22 cellular contexts compared by ENCODE assay signal in genomic region chr16:795580-796229, GRCh38. TPM values are rescaled to one million over a fixed set of nuclear protein-coding genes. Genes with fewer than 3 reads are reported as not detected.
A peak's percentile ranks its signal among the peaks of the same experiment; 100 is the strongest.
DNase-seq lines count a peak whose midpoint lies in the region; ATAC-seq and TF ChIP-seq lines count a peak whose summit lies in the region.
"Had no signal": no experiment of that assay in that cellular context is flagged by ENCODE, and none has a peak within 500 bp of the region (broad histone marks: within the 10 kb centered on the region; RNA-seq: fewer than 3 reads in every experiment).

No MANE protein-coding gene starts in this region.

- peaks cover 42 to 61% of the 10 kb centered on the region in 2 donors for H3K36me3 ChIP-seq in neuronal stem cell (replicated peaks in 1 of 2; ENCODE audit: control insufficient read depth in 2 of 2, insufficient read depth in 2 of 2, low read length in 2 of 2)

- intact Hi-C loops in Calu3 (cut with micrococcal nuclease; ENCODE audit: unreplicated experiment) (no loop called here), MCF 10A (cut with micrococcal nuclease) (no loop called here)

- BruUV-seq in Calu3 (replicated peaks; lab: Mats Ljungman, UMichigan), result no TSS peak
- no TSS peak for BruUV-seq in MCF 10A (replicated peaks; lab: Mats Ljungman, UMichigan)

- no peak overlapping the region for H3K4ac ChIP-seq in neuronal stem cell (ENCODE audit: low read length)

- no peak overlapping the region for H2BK12ac ChIP-seq in neuronal stem cell (ENCODE audit: low read length)

- H3K4me1 Mint-ChIP-seq in Calu3 (ENCODE audit: low read depth, unreplicated experiment) (no peaks in the 10 kb centered on the region), MCF 10A (ENCODE audit: insufficient read depth, unreplicated experiment) (peaks cover 5% of the 10 kb centered on the region), type B pancreatic cell (ENCODE audit: unreplicated experiment) (no peaks in the 10 kb centered on the region)
- H3K4me1 Mint-ChIP-seq: IgD-negative memory B cell, natural killer cell had no signal

- no peak overlapping the region for H2AK5ac ChIP-seq in neuronal stem cell (ENCODE audit: low read depth, low read length)

- H2BK15ac ChIP-seq in neuronal stem cell (ENCODE audit: low read length), result no peak overlapping the region

- H3K27me3 ChIP-seq in neuronal stem cell (ENCODE audit: control insufficient read depth in 3 of 3, insufficient read depth in 3 of 3, low read depth in 1 of 3, low read length in 3 of 3), result peaks cover 0 to 9% (median 6%) of the 10 kb centered on the region in 3 experiments

- H4K91ac ChIP-seq in neuronal stem cell (ENCODE audit: low read depth, low read length, poor library complexity), result peak overlapping the region; percentile 53

- H2BK120ac ChIP-seq in neuronal stem cell (ENCODE audit: low read depth, low read length), result no peak overlapping the region

- TF ChIP-seq CTCF in Calu3 (IDR thresholded peaks at IDR 0.05; ENCODE audit: unreplicated experiment) (no peak), MCF 10A (IDR thresholded peaks at IDR 0.05; ENCODE audit: unreplicated experiment) (no peak), type B pancreatic cell (conservative IDR thresholded peaks at IDR 0.05) (no peak)

- H3K27me3 Mint-ChIP-seq in Calu3 (ENCODE audit: unreplicated experiment) (peaks cover under 1% of the 10 kb centered on the region), MCF 10A (ENCODE audit: insufficient read depth, unreplicated experiment) (no peaks in the 10 kb centered on the region), type B pancreatic cell (peaks cover 18% of the 10 kb centered on the region)

- H3K36me3 Mint-ChIP-seq in Calu3 (ENCODE audit: insufficient read depth, unreplicated experiment) (peaks cover 67% of the 10 kb centered on the region), MCF 10A (ENCODE audit: insufficient read depth, unreplicated experiment) (peaks cover 9% of the 10 kb centered on the region), type B pancreatic cell (peaks cover 5% of the 10 kb centered on the region)
- H3K36me3 Mint-ChIP-seq: natural killer cell had no signal

- H3K23ac ChIP-seq in neuronal stem cell (ENCODE audit: low read depth, low read length, poor library complexity), result no peak overlapping the region

- H3K18ac ChIP-seq in neuronal stem cell (ENCODE audit: low read length), result no peak overlapping the region

- H2AFZ ChIP-seq in neuronal stem cell (ENCODE audit: low read length), result no peak overlapping the region
- H2AFZ ChIP-seq: parathyroid adenoma had no signal

- H3K14ac ChIP-seq in neuronal stem cell (ENCODE audit: low read length), result no peak overlapping the region

- peaks cover 0 to 2% of the 10 kb centered on the region in 2 donors for H3K9me3 ChIP-seq in neuronal stem cell (replicated peaks in 1 of 2; ENCODE audit: control insufficient read depth in 2 of 2, insufficient read depth in 1 of 2, low read depth in 1 of 2, low read length in 2 of 2)
- H3K9me3 ChIP-seq: esophagus squamous epithelium had no signal

- H3K9me3 Mint-ChIP-seq in Calu3 (ENCODE audit: low read depth, unreplicated experiment) (no peaks in the 10 kb centered on the region), MCF 10A (ENCODE audit: unreplicated experiment) (no peaks in the 10 kb centered on the region), type B pancreatic cell (no peaks in the 10 kb centered on the region)
- H3K9me3 Mint-ChIP-seq: activated naive CD4-positive, alpha-beta T cell treated with anti-CD3 and anti-CD28 coated beads, Interleukin-2, amount 50 U/mL, for 72 hours; activated T-helper 1 cell treated with anti-CD3 and anti-CD28 coated beads, Interleukin-12 subunit alpha, Interleukin-12 subunit beta, Interleukin-2, Interleukin-4 antibody, amounts not matched to agents 30 ng/mL and 10 ng/mL and 1 ng/mL, durations not matched to agents 14 hours and 24 hours and 36 hours; IgD-negative memory B cell; natural killer cell had no signal

- no peak overlapping the region for H3K27ac ChIP-seq in neuronal stem cell (replicated peaks; ENCODE audit: low read length)
- H3K27ac ChIP-seq: esophagus squamous epithelium, HL-60, parathyroid adenoma had no signal

- no CpG with 5 or more reads among the region's 33 CpGs for WGBS in neuronal stem cell (ENCODE audit: extremely low coverage in 2 of 2, insufficient read length in 2 of 2, insufficient replicate concordance in 1 of 2), 2 donors

- H3K4me3 ChIP-seq in neuronal stem cell (ENCODE audit: low read length in 2 of 2), result no peak overlapping the region
- H3K4me3 ChIP-seq: esophagus squamous epithelium had no signal

- ATAC-seq in GM19395 (IDR thresholded peaks at IDR 0.05; ENCODE audit: unreplicated experiment), result no peak
- no peak for ATAC-seq in GM21423 (IDR thresholded peaks at IDR 0.05; ENCODE audit: unreplicated experiment)
- ATAC-seq: activated naive CD4-positive, alpha-beta T cell treated with anti-CD3 and anti-CD28 coated beads, Interleukin-2, amount 50 U/mL, for 72 hours; natural killer cell had no signal

- H2BK5ac ChIP-seq in neuronal stem cell (ENCODE audit: low read length), result no peak overlapping the region

- no peak overlapping the region for H3K4me2 ChIP-seq in neuronal stem cell (ENCODE audit: insufficient read depth, low read length, poor library complexity, severe bottlenecking)

- H3K9ac ChIP-seq in neuronal stem cell (ENCODE audit: low read depth, low read length, poor library complexity), result no peak overlapping the region
- H3K9ac ChIP-seq: parathyroid adenoma had no signal

- peak; percentile 94 for DNase-seq in Calu3
- DNase-seq in NCI-H2196 (lab: John Stamatoyannopoulos, UW; ENCODE audit: unreplicated experiment), result peak; percentile 70
- peak; percentile 83 for DNase-seq in MCF 10A (ENCODE audit: unreplicated experiment)
- DNase-seq in neuronal stem cell (ENCODE audit: low spot score), result no peak
- no peak for DNase-seq in type B pancreatic cell (ENCODE audit: extremely low spot score, unreplicated experiment)
- no peak for DNase-seq in NAMALWA (ENCODE audit: low spot score)
- DNase-seq: activated CD4-positive, alpha-beta T cell treated with anti-CD3 and anti-CD28 coated beads for 48 hours; effector CD4-positive, alpha-beta T cell; esophagus squamous epithelium; natural killer cell; NCI-H187; NK-92 treated with Interleukin-12 subunit alpha and Interleukin-12 subunit beta, amount 100 ng/mL, for 24 hours; RPMI8226 had no signal

- H3K4me1 ChIP-seq in neuronal stem cell (ENCODE audit: control insufficient read depth in 2 of 2, insufficient read depth in 1 of 2, low read depth in 1 of 2, low read length in 2 of 2), result peaks cover 4 to 6% of the 10 kb centered on the region in 2 donors
- H3K4me1 ChIP-seq: parathyroid adenoma had no signal

- H3K4me3 Mint-ChIP-seq in Calu3 (ENCODE audit: low read depth, unreplicated experiment) (peak overlapping the region; percentile 54), MCF 10A (ENCODE audit: unreplicated experiment) (peak overlapping the region; percentile 57), type B pancreatic cell (no peak overlapping the region)
- H3K4me3 Mint-ChIP-seq: activated T-helper 1 cell treated with anti-CD3 and anti-CD28 coated beads, Interleukin-12 subunit alpha, Interleukin-12 subunit beta, Interleukin-2, Interleukin-4 antibody, amounts not matched to agents 30 ng/mL and 10 ng/mL and 1 ng/mL, durations not matched to agents 14 hours and 24 hours and 36 hours; IgD-negative memory B cell; natural killer cell had no signal

- CTCF ChIA-PET in Calu3 (lab: Charles Lee) (interaction anchor here (0.7 to 1.4 kb wide), 3 partner anchors 11 to 207 kb away, joined by 3 read pairs; partner anchors contain the start of gene CIAO3), MCF 10A (lab: Yijun Ruan, JAX) (interaction anchor here (0.5 to 0.7 kb wide), 2 partner anchors 260 to 311 kb away, joined by 3 read pairs; no protein-coding TSS in a partner anchor)

- H3K79me1 ChIP-seq in neuronal stem cell (ENCODE audit: low read depth, low read length), result peaks cover 14% of the 10 kb centered on the region

- H4K8ac ChIP-seq in neuronal stem cell (ENCODE audit: low read depth, low read length), result peak overlapping the region; percentile 43

- H3K27ac Mint-ChIP-seq in Calu3 (ENCODE audit: unreplicated experiment) (peak overlapping the region; percentile 88), MCF 10A (ENCODE audit: low read depth, unreplicated experiment) (no peak overlapping the region), type B pancreatic cell (no peak overlapping the region)
- H3K27ac Mint-ChIP-seq: activated naive CD4-positive, alpha-beta T cell treated with anti-CD3 and anti-CD28 coated beads, Interleukin-2, amount 50 U/mL, for 72 hours; activated T-helper 1 cell treated with anti-CD3 and anti-CD28 coated beads, Interleukin-12 subunit alpha, Interleukin-12 subunit beta, Interleukin-2, Interleukin-4 antibody, amounts not matched to agents 30 ng/mL and 10 ng/mL and 1 ng/mL, durations not matched to agents 14 hours and 24 hours and 36 hours; IgD-negative memory B cell; natural killer cell had no signal

- POLR2A ChIA-PET in MCF 10A (lab: Yijun Ruan, JAX), result interaction anchor here (1.4 kb wide), 1 partner anchor 55 kb away, joined by 4 read pairs; the partner anchor contains the start of gene CIAO3

RNA-seq across cellular contexts. Expression of gene GNG13, which starts 4.8 kb away (rescaled TPM):
- total RNA-seq in Calu3 (2022) (not detected in 2 replicates), MCF 10A (2022) (not detected in 2 replicates), type B pancreatic cell (ENCODE audit: low replicate concordance) (not detected in 2 replicates)
- polyA plus RNA-seq in neuronal stem cell (2013, experiment 1 of 2), result 0.52 TPM
- polyA plus RNA-seq in neuronal stem cell (2013, experiment 2 of 2), result 0.51 TPM
- total RNA-seq: activated naive CD4-positive, alpha-beta T cell treated with anti-CD3 and anti-CD28 coated beads, Interleukin-2, amount 50 U/mL, for 72 hours; activated T-helper 1 cell treated with anti-CD3 and anti-CD28 coated beads, Interleukin-12 subunit alpha, Interleukin-12 subunit beta, Interleukin-2, Interleukin-4 antibody, amounts not matched to agents 30 ng/mL and 10 ng/mL and 1 ng/mL, durations not matched to agents 14 hours and 24 hours and 36 hours; chondrocyte; esophagus squamous epithelium; mesenteric fat pad; natural killer cell had no signal
- polyA plus RNA-seq: IgD-negative memory B cell had no signal

RNA-seq across cellular contexts. Expression of gene CHTF18, which starts 7.3 kb away (rescaled TPM):
- total RNA-seq in Calu3 (2022), result 154 and 173 TPM in 2 replicates
- total RNA-seq in MCF 10A (2022), result 22.7 and 30.9 TPM in 2 replicates
- 77.3 TPM for polyA plus RNA-seq in neuronal stem cell (2013, experiment 1 of 2)
- polyA plus RNA-seq in neuronal stem cell (2013, experiment 2 of 2), result 69.6 TPM
- 53.4 and 105 TPM in 2 replicates for total RNA-seq in type B pancreatic cell (ENCODE audit: low replicate concordance)

RNA-seq across cellular contexts. Expression of gene RPUSD1, which starts 7.5 kb away (rescaled TPM):
- total RNA-seq in Calu3 (2022), result 47.5 and 51.1 TPM in 2 replicates
- 19.8 and 24.9 TPM in 2 replicates for total RNA-seq in MCF 10A (2022)
- 14.5 TPM for polyA plus RNA-seq in neuronal stem cell (2013, experiment 1 of 2)
- 15.3 TPM for polyA plus RNA-seq in neuronal stem cell (2013, experiment 2 of 2)
- total RNA-seq in type B pancreatic cell (ENCODE audit: low replicate concordance), result 23.7 and 26.6 TPM in 2 replicates

RNA-seq across cellular contexts. Expression of gene MSLN, which starts 35.2 kb away (rescaled TPM):
- total RNA-seq in Calu3 (2022) (3.4 and 8.9 TPM in 2 replicates), MCF 10A (2022) (18.1 and 25.2 TPM in 2 replicates), type B pancreatic cell (ENCODE audit: low replicate concordance) (0.77 and 0.81 TPM in 2 replicates)
- polyA plus RNA-seq in neuronal stem cell (2013, experiment 1 of 2), result 0.33 TPM
- 0.43 TPM for polyA plus RNA-seq in neuronal stem cell (2013, experiment 2 of 2)
- total RNA-seq: activated naive CD4-positive, alpha-beta T cell treated with anti-CD3 and anti-CD28 coated beads, Interleukin-2, amount 50 U/mL, for 72 hours; activated T-helper 1 cell treated with anti-CD3 and anti-CD28 coated beads, Interleukin-12 subunit alpha, Interleukin-12 subunit beta, Interleukin-2, Interleukin-4 antibody, amounts not matched to agents 30 ng/mL and 10 ng/mL and 1 ng/mL, durations not matched to agents 14 hours and 24 hours and 36 hours; chondrocyte; mesenteric fat pad; natural killer cell had no signal
- polyA plus RNA-seq: IgD-negative memory B cell had no signal

RNA-seq across cellular contexts. Expression of gene CIAO3, which starts 54.9 kb away (rescaled TPM):
- total RNA-seq in Calu3 (2022), result 51.9 and 58.4 TPM in 2 replicates
- total RNA-seq in MCF 10A (2022), result 28.5 and 31.1 TPM in 2 replicates
- 14.9 TPM for polyA plus RNA-seq in neuronal stem cell (2013, experiment 1 of 2)
- polyA plus RNA-seq in neuronal stem cell (2013, experiment 2 of 2), result 15.0 TPM
- 41.4 and 44.5 TPM in 2 replicates for total RNA-seq in type B pancreatic cell (ENCODE audit: low replicate concordance)

Comparison
In these comparisons a context has a peak if more than half of its experiments do, and no peak if none do; other contexts are left out.
1. DNase-seq: peak in Calu3 (single experiment), NCI-H2196 (single experiment) and MCF 10A (single experiment); none in neuronal stem cell (single experiment), type B pancreatic cell (single experiment) and NAMALWA (single experiment).